In the genomic region with DNA sequence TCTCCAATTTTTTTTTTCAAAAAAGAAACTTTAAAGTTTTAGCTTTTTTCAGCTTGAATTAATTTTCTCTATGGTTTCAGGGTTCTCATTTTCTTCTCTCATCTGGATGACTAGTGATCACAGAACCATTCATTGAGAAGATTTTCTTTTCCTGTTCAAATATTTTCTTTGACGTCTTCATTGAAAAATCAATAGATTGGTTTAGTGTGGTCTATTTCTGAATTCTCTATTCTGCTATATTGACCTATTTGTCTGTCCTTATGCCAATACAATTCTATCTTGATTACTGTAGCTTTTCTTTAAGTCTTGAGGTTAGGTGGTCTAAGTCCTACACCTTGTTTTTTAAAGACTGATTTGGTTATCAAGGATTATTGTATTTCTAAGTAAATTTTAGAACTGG, we compare ENCODE assay signal across 1 cellular context.
TF ChIP-seq lines count a peak whose summit lies in the region.

No MANE protein-coding gene starts in this region.

TF ChIP-seq in HepG2, 621 proteins besides CTCF, POLR2A, EP300 and RAD21 (continued from another document):
- TF ChIP-seq, protein P1, sequence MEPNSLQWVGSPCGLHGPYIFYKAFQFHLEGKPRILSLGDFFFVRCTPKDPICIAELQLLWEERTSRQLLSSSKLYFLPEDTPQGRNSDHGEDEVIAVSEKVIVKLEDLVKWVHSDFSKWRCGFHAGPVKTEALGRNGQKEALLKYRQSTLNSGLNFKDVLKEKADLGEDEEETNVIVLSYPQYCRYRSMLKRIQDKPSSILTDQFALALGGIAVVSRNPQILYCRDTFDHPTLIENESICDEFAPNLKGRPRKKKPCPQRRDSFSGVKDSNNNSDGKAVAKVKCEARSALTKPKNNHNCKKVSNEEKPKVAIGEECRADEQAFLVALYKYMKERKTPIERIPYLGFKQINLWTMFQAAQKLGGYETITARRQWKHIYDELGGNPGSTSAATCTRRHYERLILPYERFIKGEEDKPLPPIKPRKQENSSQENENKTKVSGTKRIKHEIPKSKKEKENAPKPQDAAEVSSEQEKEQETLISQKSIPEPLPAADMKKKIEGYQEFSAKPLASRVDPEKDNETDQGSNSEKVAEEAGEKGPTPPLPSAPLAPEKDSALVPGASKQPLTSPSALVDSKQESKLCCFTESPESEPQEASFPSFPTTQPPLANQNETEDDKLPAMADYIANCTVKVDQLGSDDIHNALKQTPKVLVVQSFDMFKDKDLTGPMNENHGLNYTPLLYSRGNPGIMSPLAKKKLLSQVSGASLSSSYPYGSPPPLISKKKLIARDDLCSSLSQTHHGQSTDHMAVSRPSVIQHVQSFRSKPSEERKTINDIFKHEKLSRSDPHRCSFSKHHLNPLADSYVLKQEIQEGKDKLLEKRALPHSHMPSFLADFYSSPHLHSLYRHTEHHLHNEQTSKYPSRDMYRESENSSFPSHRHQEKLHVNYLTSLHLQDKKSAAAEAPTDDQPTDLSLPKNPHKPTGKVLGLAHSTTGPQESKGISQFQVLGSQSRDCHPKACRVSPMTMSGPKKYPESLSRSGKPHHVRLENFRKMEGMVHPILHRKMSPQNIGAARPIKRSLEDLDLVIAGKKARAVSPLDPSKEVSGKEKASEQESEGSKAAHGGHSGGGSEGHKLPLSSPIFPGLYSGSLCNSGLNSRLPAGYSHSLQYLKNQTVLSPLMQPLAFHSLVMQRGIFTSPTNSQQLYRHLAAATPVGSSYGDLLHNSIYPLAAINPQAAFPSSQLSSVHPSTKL (CRISPR knock-in tag; IDR thresholded peaks at IDR 0.05), result peak; percentile 44; the same call in 1 of the 2 replicates
- TF ChIP-seq ZNF790 (CRISPR knock-in tag; IDR thresholded peaks at IDR 0.05; ENCODE audit: borderline replicate concordance) (no peak), KAT2B (IDR thresholded peaks at IDR 0.05; ENCODE audit: borderline replicate concordance, low read depth, low read length) (peak; percentile 82), SP4 (CRISPR knock-in tag; IDR thresholded peaks at IDR 0.05) (no peak), HHEX (CRISPR knock-in tag; IDR thresholded peaks at IDR 0.05) (0 out of 2 replicates have a peak, but pooled peaks have one; percentile 43), HNRNPL (IDR thresholded peaks at IDR 0.05; ENCODE audit: low read depth, low read length) (no peak), MIXL1 (CRISPR knock-in tag; IDR thresholded peaks at IDR 0.05) (0 out of 2 replicates have a peak, but pooled peaks have one; percentile 21), HNF4A (CRISPR knock-in tag; IDR thresholded peaks at IDR 0.05) (peak; percentile 13; the same call in 1 of the 2 replicates), IKZF4 (CRISPR knock-in tag; IDR thresholded peaks at IDR 0.05; ENCODE audit: borderline replicate concordance, low read depth, not compliant biosample characterization) (no peak), PHF21A (CRISPR knock-in tag; IDR thresholded peaks at IDR 0.05) (no peak), ZNF354B (CRISPR knock-in tag; IDR thresholded peaks at IDR 0.05) (no peak)
